Comparison of ENCODE assay signal across 1 cellular context in the genomic region with DNA sequence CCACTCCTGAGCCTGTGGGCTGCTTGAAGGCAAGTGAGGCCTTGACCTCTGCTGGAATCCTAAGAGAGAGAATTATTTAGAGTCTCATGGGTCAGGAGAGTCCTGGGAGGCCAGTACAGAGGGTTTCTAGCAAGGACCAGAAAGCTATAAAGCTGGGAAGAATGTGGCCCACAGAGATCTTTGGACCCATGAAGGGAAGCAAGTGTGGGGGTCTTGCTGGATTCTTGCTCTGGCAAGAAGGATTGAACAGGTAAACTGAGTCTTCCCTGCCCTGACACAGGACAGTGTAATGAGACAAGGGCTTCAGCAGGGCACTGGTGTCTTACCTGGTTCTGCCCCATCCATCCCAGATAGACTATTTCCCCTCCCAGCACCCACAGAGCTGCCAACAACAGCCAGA.
TF ChIP-seq lines count a peak whose summit lies in the region.

No MANE protein-coding gene starts in this region.

TF ChIP-seq in HepG2, 621 proteins besides CTCF, POLR2A, EP300 and RAD21:
- TF ChIP-seq ZFAT (CRISPR knock-in tag; conservative IDR thresholded peaks at IDR 0.05): no peak
- no peak for TF ChIP-seq MIER3 (CRISPR knock-in tag; IDR thresholded peaks at IDR 0.05; ENCODE audit: borderline replicate concordance)
- no peak for TF ChIP-seq ZBTB42 (CRISPR knock-in tag; IDR thresholded peaks at IDR 0.05)
- no peak for TF ChIP-seq ZNF746 (CRISPR knock-in tag; IDR thresholded peaks at IDR 0.05)
- TF ChIP-seq, protein P1, sequence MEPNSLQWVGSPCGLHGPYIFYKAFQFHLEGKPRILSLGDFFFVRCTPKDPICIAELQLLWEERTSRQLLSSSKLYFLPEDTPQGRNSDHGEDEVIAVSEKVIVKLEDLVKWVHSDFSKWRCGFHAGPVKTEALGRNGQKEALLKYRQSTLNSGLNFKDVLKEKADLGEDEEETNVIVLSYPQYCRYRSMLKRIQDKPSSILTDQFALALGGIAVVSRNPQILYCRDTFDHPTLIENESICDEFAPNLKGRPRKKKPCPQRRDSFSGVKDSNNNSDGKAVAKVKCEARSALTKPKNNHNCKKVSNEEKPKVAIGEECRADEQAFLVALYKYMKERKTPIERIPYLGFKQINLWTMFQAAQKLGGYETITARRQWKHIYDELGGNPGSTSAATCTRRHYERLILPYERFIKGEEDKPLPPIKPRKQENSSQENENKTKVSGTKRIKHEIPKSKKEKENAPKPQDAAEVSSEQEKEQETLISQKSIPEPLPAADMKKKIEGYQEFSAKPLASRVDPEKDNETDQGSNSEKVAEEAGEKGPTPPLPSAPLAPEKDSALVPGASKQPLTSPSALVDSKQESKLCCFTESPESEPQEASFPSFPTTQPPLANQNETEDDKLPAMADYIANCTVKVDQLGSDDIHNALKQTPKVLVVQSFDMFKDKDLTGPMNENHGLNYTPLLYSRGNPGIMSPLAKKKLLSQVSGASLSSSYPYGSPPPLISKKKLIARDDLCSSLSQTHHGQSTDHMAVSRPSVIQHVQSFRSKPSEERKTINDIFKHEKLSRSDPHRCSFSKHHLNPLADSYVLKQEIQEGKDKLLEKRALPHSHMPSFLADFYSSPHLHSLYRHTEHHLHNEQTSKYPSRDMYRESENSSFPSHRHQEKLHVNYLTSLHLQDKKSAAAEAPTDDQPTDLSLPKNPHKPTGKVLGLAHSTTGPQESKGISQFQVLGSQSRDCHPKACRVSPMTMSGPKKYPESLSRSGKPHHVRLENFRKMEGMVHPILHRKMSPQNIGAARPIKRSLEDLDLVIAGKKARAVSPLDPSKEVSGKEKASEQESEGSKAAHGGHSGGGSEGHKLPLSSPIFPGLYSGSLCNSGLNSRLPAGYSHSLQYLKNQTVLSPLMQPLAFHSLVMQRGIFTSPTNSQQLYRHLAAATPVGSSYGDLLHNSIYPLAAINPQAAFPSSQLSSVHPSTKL (CRISPR knock-in tag; IDR thresholded peaks at IDR 0.05): no peak
- TF ChIP-seq, protein P2, sequence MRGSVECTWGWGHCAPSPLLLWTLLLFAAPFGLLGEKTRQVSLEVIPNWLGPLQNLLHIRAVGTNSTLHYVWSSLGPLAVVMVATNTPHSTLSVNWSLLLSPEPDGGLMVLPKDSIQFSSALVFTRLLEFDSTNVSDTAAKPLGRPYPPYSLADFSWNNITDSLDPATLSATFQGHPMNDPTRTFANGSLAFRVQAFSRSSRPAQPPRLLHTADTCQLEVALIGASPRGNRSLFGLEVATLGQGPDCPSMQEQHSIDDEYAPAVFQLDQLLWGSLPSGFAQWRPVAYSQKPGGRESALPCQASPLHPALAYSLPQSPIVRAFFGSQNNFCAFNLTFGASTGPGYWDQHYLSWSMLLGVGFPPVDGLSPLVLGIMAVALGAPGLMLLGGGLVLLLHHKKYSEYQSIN (CRISPR knock-in tag; IDR thresholded peaks at IDR 0.05; ENCODE audit: borderline replicate concordance): no peak
- no peak for TF ChIP-seq TCF7L2 (IDR thresholded peaks at IDR 0.05; ENCODE audit: low read depth, low read length)
- no peak for TF ChIP-seq ZNF331 (CRISPR knock-in tag; IDR thresholded peaks at IDR 0.05)
- TF ChIP-seq ZNF720 (CRISPR knock-in tag; IDR thresholded peaks at IDR 0.05): no peak
- no peak for TF ChIP-seq NR2F2 (IDR thresholded peaks at IDR 0.05; ENCODE audit: borderline replicate concordance, low read depth)
- no peak for TF ChIP-seq NFRKB (IDR thresholded peaks at IDR 0.05)
- TF ChIP-seq, protein P3, sequence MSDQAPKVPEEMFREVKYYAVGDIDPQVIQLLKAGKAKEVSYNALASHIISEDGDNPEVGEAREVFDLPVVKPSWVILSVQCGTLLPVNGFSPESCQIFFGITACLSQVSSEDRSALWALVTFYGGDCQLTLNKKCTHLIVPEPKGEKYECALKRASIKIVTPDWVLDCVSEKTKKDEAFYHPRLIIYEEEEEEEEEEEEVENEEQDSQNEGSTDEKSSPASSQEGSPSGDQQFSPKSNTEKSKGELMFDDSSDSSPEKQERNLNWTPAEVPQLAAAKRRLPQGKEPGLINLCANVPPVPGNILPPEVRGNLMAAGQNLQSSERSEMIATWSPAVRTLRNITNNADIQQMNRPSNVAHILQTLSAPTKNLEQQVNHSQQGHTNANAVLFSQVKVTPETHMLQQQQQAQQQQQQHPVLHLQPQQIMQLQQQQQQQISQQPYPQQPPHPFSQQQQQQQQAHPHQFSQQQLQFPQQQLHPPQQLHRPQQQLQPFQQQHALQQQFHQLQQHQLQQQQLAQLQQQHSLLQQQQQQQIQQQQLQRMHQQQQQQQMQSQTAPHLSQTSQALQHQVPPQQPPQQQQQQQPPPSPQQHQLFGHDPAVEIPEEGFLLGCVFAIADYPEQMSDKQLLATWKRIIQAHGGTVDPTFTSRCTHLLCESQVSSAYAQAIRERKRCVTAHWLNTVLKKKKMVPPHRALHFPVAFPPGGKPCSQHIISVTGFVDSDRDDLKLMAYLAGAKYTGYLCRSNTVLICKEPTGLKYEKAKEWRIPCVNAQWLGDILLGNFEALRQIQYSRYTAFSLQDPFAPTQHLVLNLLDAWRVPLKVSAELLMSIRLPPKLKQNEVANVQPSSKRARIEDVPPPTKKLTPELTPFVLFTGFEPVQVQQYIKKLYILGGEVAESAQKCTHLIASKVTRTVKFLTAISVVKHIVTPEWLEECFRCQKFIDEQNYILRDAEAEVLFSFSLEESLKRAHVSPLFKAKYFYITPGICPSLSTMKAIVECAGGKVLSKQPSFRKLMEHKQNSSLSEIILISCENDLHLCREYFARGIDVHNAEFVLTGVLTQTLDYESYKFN (CRISPR knock-in tag; conservative IDR thresholded peaks at IDR 0.05): no peak
- no peak for TF ChIP-seq ZSCAN29 (CRISPR knock-in tag; conservative IDR thresholded peaks at IDR 0.05)
